20 cellular contexts compared by ENCODE assay signal in the genomic region with DNA sequence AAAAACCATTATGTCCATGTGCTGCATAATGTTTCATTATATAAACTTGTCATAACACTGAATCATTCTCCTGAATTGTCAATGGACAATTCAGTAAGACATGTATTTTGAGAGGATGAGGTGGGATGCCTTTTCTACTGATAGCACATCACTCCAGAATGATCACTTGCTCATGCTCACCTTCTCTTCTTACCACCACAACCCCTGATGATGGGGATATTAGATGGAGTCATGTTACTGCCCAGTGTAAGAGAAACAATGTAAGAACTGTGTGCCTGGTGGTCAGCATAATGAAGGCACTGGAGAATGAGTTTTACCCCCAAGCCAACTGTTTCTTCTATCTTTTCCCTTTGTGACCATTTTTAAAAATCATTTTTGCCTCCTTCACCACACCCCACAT.
"Had no signal": no experiment of that assay in that cellular context is flagged by ENCODE, and none has a peak within 500 bp of the region (broad histone marks: within the 10 kb centered on the region; RNA-seq: fewer than 3 reads in every experiment).

No MANE protein-coding gene starts in this region.

- H3K9me3 ChIP-seq: gastrocnemius medialis, heart right ventricle, neutrophil, right atrium auricular region, tibial artery, upper lobe of left lung, vagina had no signal

- ATAC-seq: esophagus mucosa; gastrocnemius medialis; heart right ventricle; left lobe of liver; naive thymus-derived CD8-positive, alpha-beta T cell; stimulated activated effector memory CD8-positive, alpha-beta T cell treated with anti-CD3 and anti-CD28 coated beads, Interleukin-12 subunit alpha, Interleukin-12 subunit beta, amount 100 ng/mL, for 72 hours had no signal

- FAIRE-seq: endometrium had no signal

- H3K36me3 Mint-ChIP-seq: naive thymus-derived CD8-positive, alpha-beta T cell; stimulated activated effector memory CD8-positive, alpha-beta T cell treated with anti-CD3 and anti-CD28 coated beads, Interleukin-12 subunit alpha, Interleukin-12 subunit beta, amount 100 ng/mL, for 72 hours had no signal

- H3K27ac Mint-ChIP-seq: naive thymus-derived CD8-positive, alpha-beta T cell; stimulated activated effector memory CD8-positive, alpha-beta T cell treated with anti-CD3 and anti-CD28 coated beads, Interleukin-12 subunit alpha, Interleukin-12 subunit beta, amount 100 ng/mL, for 72 hours; stimulated activated naive CD8-positive, alpha-beta T cell treated with anti-CD3 and anti-CD28 coated beads, Interleukin-15, Interleukin-2, amounts not matched to agents 100 ng/mL and 50 ng/mL, for 24 hours had no signal

- H3K4me1 Mint-ChIP-seq: naive thymus-derived CD8-positive, alpha-beta T cell; stimulated activated effector memory CD8-positive, alpha-beta T cell treated with anti-CD3 and anti-CD28 coated beads, Interleukin-12 subunit alpha, Interleukin-12 subunit beta, amount 100 ng/mL, for 72 hours had no signal

- H3K4me3 ChIP-seq: gastrocnemius medialis, heart right ventricle, right atrium auricular region, smooth muscle cell, tibial artery, upper lobe of left lung, vagina had no signal

- H3K27ac ChIP-seq: gastrocnemius medialis, heart right ventricle, neutrophil, right atrium auricular region, tibial artery, upper lobe of left lung, vagina had no signal

- H3K4me2 ChIP-seq: smooth muscle cell had no signal

- H3K4me3 Mint-ChIP-seq: naive thymus-derived CD8-positive, alpha-beta T cell; stimulated activated effector memory CD8-positive, alpha-beta T cell treated with anti-CD3 and anti-CD28 coated beads, Interleukin-12 subunit alpha, Interleukin-12 subunit beta, amount 100 ng/mL, for 72 hours; stimulated activated naive CD8-positive, alpha-beta T cell treated with anti-CD3 and anti-CD28 coated beads, Interleukin-15, Interleukin-2, amounts not matched to agents 100 ng/mL and 50 ng/mL, for 24 hours had no signal

- DNase-seq: effector memory CD4-positive, alpha-beta T cell; gastrocnemius medialis; heart right ventricle; hypothalamus; kidney glomerular epithelial cell; naive thymus-derived CD8-positive, alpha-beta T cell; posterior cingulate gyrus; stimulated activated CD4-positive, alpha-beta T cell treated with anti-CD3 and anti-CD28 coated beads, Interleukin-2, amount 100 ng/mL, for 48 hours; stimulated activated CD8-positive, alpha-beta memory T cell treated with anti-CD3 and anti-CD28 coated beads, Interleukin-4, amount 100 ng/mL, for 48 hours; tibial artery; upper lobe of left lung had no signal

- H3K4me1 ChIP-seq: vagina had no signal

- H3K9me3 Mint-ChIP-seq: naive thymus-derived CD8-positive, alpha-beta T cell; stimulated activated effector memory CD8-positive, alpha-beta T cell treated with anti-CD3 and anti-CD28 coated beads, Interleukin-12 subunit alpha, Interleukin-12 subunit beta, amount 100 ng/mL, for 72 hours had no signal
